Comparison of ENCODE assay signal across 8 cellular contexts in the genomic region with DNA sequence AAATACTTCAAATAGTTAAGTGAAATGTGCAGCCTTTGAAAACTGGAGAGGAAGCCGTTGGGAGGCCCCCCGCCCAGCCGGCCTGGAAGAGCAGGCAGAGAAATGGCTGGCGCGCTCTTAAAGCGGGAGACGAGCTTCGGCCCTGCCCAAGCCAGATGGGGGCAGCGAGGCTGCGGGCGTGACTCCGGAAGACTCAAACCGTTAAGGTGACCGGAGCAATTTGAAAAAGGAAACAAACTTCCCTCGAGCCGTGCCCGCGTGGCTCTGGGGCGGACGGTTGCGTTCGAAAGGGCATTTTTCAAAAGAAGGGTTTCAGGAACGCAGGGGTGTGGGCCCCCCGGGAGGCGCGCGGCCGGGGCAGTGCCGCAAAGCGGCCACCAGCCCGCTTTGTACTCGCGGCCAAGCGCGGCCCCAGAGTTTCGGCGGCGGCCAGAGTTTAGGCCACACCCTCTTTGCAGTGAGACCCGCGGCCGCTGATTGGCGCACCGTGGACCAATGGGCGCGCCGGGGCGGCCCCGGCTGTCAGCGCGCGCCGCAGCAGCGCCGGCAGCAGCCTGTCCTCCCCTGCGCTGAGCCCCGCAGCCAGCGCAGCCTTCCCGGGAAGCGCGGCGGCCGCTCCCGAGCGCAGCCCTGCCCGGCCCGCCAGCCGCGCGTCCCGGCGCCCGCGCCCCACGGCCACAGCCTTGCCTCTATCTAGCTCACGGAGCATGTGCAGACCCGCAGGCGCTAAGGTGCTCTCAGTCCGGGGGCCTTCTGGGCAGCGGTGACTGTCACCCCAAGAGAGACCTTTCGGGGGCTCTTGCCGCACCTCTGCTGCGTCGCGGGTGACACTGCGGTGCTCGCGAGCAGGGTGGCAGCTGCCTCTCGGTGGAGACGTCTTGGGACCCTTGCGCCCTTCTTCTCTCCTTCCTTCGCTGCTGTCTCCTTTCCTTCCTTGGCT. TPM values are rescaled to one million over a fixed set of nuclear protein-coding genes. Genes with fewer than 3 reads are reported as not detected.
DNase-seq lines count a peak whose midpoint lies in the region; ATAC-seq and TF ChIP-seq lines count a peak whose summit lies in the region.

A gene with protein sequence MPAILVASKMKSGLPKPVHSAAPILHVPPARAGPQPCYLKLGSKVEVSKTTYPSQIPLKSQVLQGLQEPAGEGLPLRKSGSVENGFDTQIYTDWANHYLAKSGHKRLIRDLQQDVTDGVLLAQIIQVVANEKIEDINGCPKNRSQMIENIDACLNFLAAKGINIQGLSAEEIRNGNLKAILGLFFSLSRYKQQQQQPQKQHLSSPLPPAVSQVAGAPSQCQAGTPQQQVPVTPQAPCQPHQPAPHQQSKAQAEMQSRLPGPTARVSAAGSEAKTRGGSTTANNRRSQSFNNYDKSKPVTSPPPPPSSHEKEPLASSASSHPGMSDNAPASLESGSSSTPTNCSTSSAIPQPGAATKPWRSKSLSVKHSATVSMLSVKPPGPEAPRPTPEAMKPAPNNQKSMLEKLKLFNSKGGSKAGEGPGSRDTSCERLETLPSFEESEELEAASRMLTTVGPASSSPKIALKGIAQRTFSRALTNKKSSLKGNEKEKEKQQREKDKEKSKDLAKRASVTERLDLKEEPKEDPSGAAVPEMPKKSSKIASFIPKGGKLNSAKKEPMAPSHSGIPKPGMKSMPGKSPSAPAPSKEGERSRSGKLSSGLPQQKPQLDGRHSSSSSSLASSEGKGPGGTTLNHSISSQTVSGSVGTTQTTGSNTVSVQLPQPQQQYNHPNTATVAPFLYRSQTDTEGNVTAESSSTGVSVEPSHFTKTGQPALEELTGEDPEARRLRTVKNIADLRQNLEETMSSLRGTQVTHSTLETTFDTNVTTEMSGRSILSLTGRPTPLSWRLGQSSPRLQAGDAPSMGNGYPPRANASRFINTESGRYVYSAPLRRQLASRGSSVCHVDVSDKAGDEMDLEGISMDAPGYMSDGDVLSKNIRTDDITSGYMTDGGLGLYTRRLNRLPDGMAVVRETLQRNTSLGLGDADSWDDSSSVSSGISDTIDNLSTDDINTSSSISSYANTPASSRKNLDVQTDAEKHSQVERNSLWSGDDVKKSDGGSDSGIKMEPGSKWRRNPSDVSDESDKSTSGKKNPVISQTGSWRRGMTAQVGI (N-terminal part only) (plus strand): TSS at position 557 of the 940 bp plus-strand sequence. CDS start 859 bp downstream, outside the sequence.

- peak within 1 kb of the TSS; percentile 99 for H3K14ac ChIP-seq in H9 (ENCODE audit: insufficient read depth, low read length)

- H3K4me1 Mint-ChIP-seq in H9 = peaks cover 24 to 36% of the 10 kb centered on the region in 2 experiments

- H3K4me1 ChIP-seq in ES-I3 (ENCODE audit: insufficient read depth, low read length) = peaks cover 11% of the 10 kb centered on the region
- H3K4me1 ChIP-seq in H9 (ENCODE audit: insufficient read depth, low read length) = no peaks in the 10 kb centered on the region

- H3K27ac Mint-ChIP-seq in H9 = peak within 1 kb of the TSS; percentile 95 to 97 (median 96)
- peak within 1 kb of the TSS; percentile 86 for H3K27ac Mint-ChIP-seq in activated naive CD4-positive, alpha-beta T cell treated with anti-CD3 and anti-CD28 coated beads, Interleukin-2, amount 50 U/mL, for 72 hours

- no peak for TF ChIP-seq CTCF in H9 (conservative IDR thresholded peaks at IDR 0.05)

- no peak within 1 kb of the TSS for H3K56ac ChIP-seq in H9 (ENCODE audit: insufficient read length, low read depth, low read length)

- peaks cover 0 to 3% (median 0%) of the 10 kb centered on the region in 3 experiments; a peak in 2 of 7 replicates for H3K36me3 Mint-ChIP-seq in H9 (ENCODE audit: insufficient read depth in 1 of 3, low read depth in 3 of 3)
- no peaks in the 10 kb centered on the region for H3K36me3 Mint-ChIP-seq in activated naive CD4-positive, alpha-beta T cell treated with anti-CD3 and anti-CD28 coated beads, Interleukin-2, amount 50 U/mL, for 72 hours

- H3K9ac ChIP-seq in ES-I3 (ENCODE audit: low read depth, low read length) (peak within 1 kb of the TSS; percentile 72), H9 (ENCODE audit: extremely low read depth, insufficient read length, low read length) (peak within 1 kb of the TSS; percentile 88)

- no peak within 1 kb of the TSS for H4K91ac ChIP-seq in H9 (ENCODE audit: insufficient read length, low read depth, low read length)

- peak; percentile 98 to 99 for ATAC-seq in activated naive CD4-positive, alpha-beta T cell treated with anti-CD3 and anti-CD28 coated beads, Interleukin-2, amount 50 U/mL, for 72 hours

- no CpG with 5 or more reads among the region's 91 CpGs for WGBS in H9 (ENCODE audit: extremely low coverage, insufficient read length, low lambda C conversion rate)

- no peak within 1 kb of the TSS for H3K4ac ChIP-seq in H9 (ENCODE audit: low read depth, low read length)

- H2BK5ac ChIP-seq in H9 (ENCODE audit: insufficient read length, low read length) = no peak within 1 kb of the TSS

- no peaks in the 10 kb centered on the region; a peak in 1 of 5 replicates for H3K9me3 Mint-ChIP-seq in H9
- no peaks in the 10 kb centered on the region for H3K9me3 Mint-ChIP-seq in activated naive CD4-positive, alpha-beta T cell treated with anti-CD3 and anti-CD28 coated beads, Interleukin-2, amount 50 U/mL, for 72 hours

- DNase-seq in H9 = peak; percentile 94
- DNase-seq in MG63 = peak; percentile 94
- peak; percentile 90 for DNase-seq in SK-MEL-5 (ENCODE audit: low read depth, low spot score)
- DNase-seq in activated naive CD4-positive, alpha-beta T cell treated with anti-CD3 and anti-CD28 coated beads, Interleukin-2, amount 50 U/mL, for 72 hours (ENCODE audit: low spot score in 2 of 2) = peak; percentile 75 to 86
- no peak for DNase-seq in glomerular endothelial cell (ENCODE audit: extremely low read depth, low read depth, low spot score)
- peak in 55 of 56 donors; percentile 49 to 96 (median 88) for DNase-seq in nucleus accumbens (lab: John Stamatoyannopoulos, UW)
- peak; percentile 71 to 97 (median 89) for DNase-seq in substantia nigra (lab: John Stamatoyannopoulos, UW)

- peak within 1 kb of the TSS; percentile 77 for H3K4me3 ChIP-seq in MG63

- peak within 1 kb of the TSS; percentile 89 for H3K4me2 ChIP-seq in H9 (ENCODE audit: insufficient read depth, insufficient read length, low read length)

- no peaks in the 10 kb centered on the region for H3K79me1 ChIP-seq in H9 (ENCODE audit: insufficient read depth, low read depth, low read length, poor library complexity, severe bottlenecking)

- H4K5ac ChIP-seq in H9 (ENCODE audit: insufficient read length, low read depth, low read length) = peak within 1 kb of the TSS; percentile 77

- H3K27me3 ChIP-seq in H9 (ENCODE audit: insufficient read depth, low read length) (peaks cover 28% of the 10 kb centered on the region; the same call in 1 of the 2 replicates), MG63 (no peaks in the 10 kb centered on the region)

- H3K23ac ChIP-seq in H9 (ENCODE audit: insufficient read length, low read depth, low read length) = no peak within 1 kb of the TSS

- peak within 1 kb of the TSS; percentile 47 for H2BK12ac ChIP-seq in H9 (ENCODE audit: insufficient read length, low read depth, low read length)

- H4K8ac ChIP-seq in H9 (replicated peaks; ENCODE audit: insufficient read length, low read depth, low read length) = no peak within 1 kb of the TSS

- H3K9me3 ChIP-seq in ES-I3 (ENCODE audit: control insufficient read depth, insufficient read depth, low read length) (no peaks in the 10 kb centered on the region), H9 (ENCODE audit: control insufficient read depth, low read depth, low read length) (no peaks in the 10 kb centered on the region), MG63 (no peaks in the 10 kb centered on the region)

- no peaks in the 10 kb centered on the region for H3K79me2 ChIP-seq in H9 (ENCODE audit: insufficient read depth, low read length)

- H2BK20ac ChIP-seq in H9 (ENCODE audit: low read depth, low read length, poor library complexity, severe bottlenecking) = no peak within 1 kb of the TSS

- H3K18ac ChIP-seq in H9 (ENCODE audit: insufficient read length, low read depth, low read length) = peak within 1 kb of the TSS; percentile 99

- H3T11ph ChIP-seq in H9 (ENCODE audit: low read length) = no peak within 1 kb of the TSS

- H3K4me3 Mint-ChIP-seq in H9 = peak within 1 kb of the TSS; percentile 79 to 87

- H2BK120ac ChIP-seq in H9 (ENCODE audit: low read depth, low read length, poor library complexity, severe bottlenecking) = peak within 1 kb of the TSS; percentile 53

- in situ Hi-C loops in SK-MEL-5 (cut with HindIII; ENCODE audit: low pct_unique_long_range_greater_than_20kb, low sequenced_read_pairs) = no loop called here

- H3K27me3 Mint-ChIP-seq in H9 (ENCODE audit: low read depth) = peaks cover 67% of the 10 kb centered on the region

- H2BK15ac ChIP-seq in H9 (ENCODE audit: low read depth, low read length) = no peak within 1 kb of the TSS; the same call in 1 of the 2 replicates

- H3K23me2 ChIP-seq in H9 (ENCODE audit: insufficient read length, low read depth, low read length, poor library complexity, severe bottlenecking) = peaks cover 24% of the 10 kb centered on the region

- no peaks in the 10 kb centered on the region for H4K20me1 ChIP-seq in H9 (ENCODE audit: control insufficient read depth, insufficient read depth, insufficient read length)

- no peak within 1 kb of the TSS for H2AK5ac ChIP-seq in H9 (ENCODE audit: insufficient read length, low read length)

- peak within 1 kb of the TSS; percentile 52 for H2AFZ ChIP-seq in H9 (ENCODE audit: low read length)

- H3K27ac ChIP-seq in H9 (ENCODE audit: insufficient read length, low read depth, low read length) (peak within 1 kb of the TSS; percentile 52), substantia nigra (ENCODE audit: low read depth, low read length, poor library complexity, severe bottlenecking) (peak within 1 kb of the TSS; percentile 87)

- H3K36me3 ChIP-seq in ES-I3 (ENCODE audit: insufficient read depth, low read length) = no peaks in the 10 kb centered on the region
- H3K36me3 ChIP-seq in MG63 = peaks cover 37% of the 10 kb centered on the region

RNA-seq across cellular contexts. Expression of the gene that starts here (rescaled TPM):
- total RNA-seq in H9 (2021) (41.0 and 46.3 TPM in 2 replicates), glomerular endothelial cell (40.6 and 42.0 TPM in 2 replicates)
- total RNA-seq in MG63 (2014; rRNA removed; shearing (Covaris generic); ENCODE audit: low replicate concordance) = 3.7 and 5.0 TPM in 2 replicates
- total RNA-seq in SK-MEL-5 (2014; rRNA removed; shearing (Covaris generic)) = 14.5 and 19.4 TPM in 2 replicates
- 78.9 and 111 TPM in 2 replicates for polyA plus RNA-seq in SK-MEL-5 (2015; cell fraction: cytosol; rRNA removed)
- 96.9 and 138 TPM in 2 replicates for polyA plus RNA-seq in SK-MEL-5 (2015; cell fraction: nucleus; rRNA removed)
- total RNA-seq in activated naive CD4-positive, alpha-beta T cell treated with anti-CD3 and anti-CD28 coated beads, Interleukin-2, amount 50 U/mL, for 72 hours = under 1 TPM; 0.27 to 0.88 TPM

Comparison
In these comparisons a context has a peak if more than half of its experiments do, and no peak if none do; other contexts are left out.
1. Peak in DNase-seq and ATAC-seq in activated naive CD4-positive, alpha-beta T cell treated with anti-CD3 and anti-CD28 coated beads, Interleukin-2, amount 50 U/mL, for 72 hours; RNA of the gene not detected or under 1 TPM.